Comparison of ENCODE assay signal across 1 cellular context in genomic region chr6:39079726-39080125, GRCh38.
TF ChIP-seq lines count a peak whose summit lies in the region.

No MANE protein-coding gene starts in this region.

TF ChIP-seq in H1, 55 proteins besides CTCF, POLR2A, EP300 and RAD21:
- TF ChIP-seq TEAD4 (IDR thresholded peaks at IDR 0.05; ENCODE audit: low read depth, low read length) (no peak), JUND (IDR thresholded peaks at IDR 0.05; ENCODE audit: low read length) (no peak), GTF2F1 (IDR thresholded peaks at IDR 0.05; ENCODE audit: borderline replicate concordance, low read depth, low read length) (no peak), HDAC6 (IDR thresholded peaks at IDR 0.05; ENCODE audit: low read depth, low read length) (no peak), SP2 (IDR thresholded peaks at IDR 0.05; ENCODE audit: low read length) (no peak), KDM4A (IDR thresholded peaks at IDR 0.05; ENCODE audit: low read depth, low read length, severe bottlenecking) (no peak), CBX5 (IDR thresholded peaks at IDR 0.05; ENCODE audit: low read depth, low read length) (no peak), SIX5 (IDR thresholded peaks at IDR 0.05; ENCODE audit: low read depth, low read length) (no peak)
